In the genomic region with DNA sequence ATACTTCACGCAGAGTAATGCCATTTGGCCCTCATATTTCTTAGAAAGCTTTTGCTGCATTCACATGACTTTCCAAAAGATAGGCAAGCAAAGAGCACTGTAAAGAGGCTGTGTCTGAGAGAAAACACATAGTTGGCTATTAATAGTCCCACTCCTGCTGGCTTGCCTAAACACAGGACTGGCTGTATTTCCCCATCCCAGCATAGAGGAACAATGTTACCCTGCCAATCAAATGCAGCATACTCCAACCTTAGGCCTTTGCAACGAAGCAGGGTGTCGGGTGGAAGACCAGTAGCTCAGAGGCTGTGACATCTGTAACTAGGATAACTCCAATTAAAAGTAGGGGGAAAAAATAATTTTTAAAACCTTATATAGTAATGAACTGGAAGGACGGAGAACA, we compare ENCODE assay signal across 10 cellular contexts.
DNase-seq lines count a peak whose midpoint lies in the region; ATAC-seq and TF ChIP-seq lines count a peak whose summit lies in the region.
"Had no signal": no experiment of that assay in that cellular context is flagged by ENCODE, and none has a peak within 500 bp of the region (broad histone marks: within the 10 kb centered on the region; RNA-seq: fewer than 3 reads in every experiment).

No MANE protein-coding gene starts in this region.

- peaks cover 2% of the 10 kb centered on the region for H3K9me3 Mint-ChIP-seq in neural crest cell

- ATAC-seq in HG02571 (IDR thresholded peaks at IDR 0.05; ENCODE audit: unreplicated experiment) (no peak), GM18870 (IDR thresholded peaks at IDR 0.05; ENCODE audit: unreplicated experiment) (no peak)

- no peaks in the 10 kb centered on the region for H3K79me2 ChIP-seq in mesendoderm (ENCODE audit: control insufficient read depth, insufficient read depth, low read length)

- no peak overlapping the region for H3K18ac ChIP-seq in mesendoderm (ENCODE audit: low read length)

- H3K27ac Mint-ChIP-seq in neural crest cell (ENCODE audit: unreplicated experiment): no peak overlapping the region

- peak overlapping the region; percentile 65 for H3K4me3 Mint-ChIP-seq in neural crest cell

- no peak overlapping the region for H3K9ac ChIP-seq in mesendoderm (ENCODE audit: low read length)

- H3K4me1 Mint-ChIP-seq in neural crest cell: peaks cover 19% of the 10 kb centered on the region

- no peaks in the 10 kb centered on the region for H3K27me3 Mint-ChIP-seq in neural crest cell (ENCODE audit: low read depth)

- H3K27me3 ChIP-seq in mesendoderm (ENCODE audit: insufficient read depth, low read length, poor library complexity): no peaks in the 10 kb centered on the region

- H2BK5ac ChIP-seq in mesendoderm (ENCODE audit: low read length): no peak overlapping the region

- DNase-seq in AG10803 (ENCODE audit: low read depth) (peak; percentile 23), NCI-H82 (lab: John Stamatoyannopoulos, UW) (peak; percentile 35), fibroblast of villous mesenchyme (ENCODE audit: low read depth) (peak; percentile 64), neural crest cell (ENCODE audit: low read depth, low spot score) (peak; percentile 10), AML-193 (lab: John Stamatoyannopoulos, UW) (no peak), mesendoderm (no peak)
- DNase-seq: activated T-cell treated with anti-CD3 and anti-CD28 coated beads, Interleukin-2, amount 50 U/mL, for 1 hour; RPMI8226 had no signal

- WGBS in mesendoderm (ENCODE audit: extremely low coverage, insufficient coverage, low lambda C conversion rate): no CpG with 5 or more reads among the region's 4 CpGs

- no peak overlapping the region for H3K4ac ChIP-seq in mesendoderm (ENCODE audit: low read depth, low read length)

- H2AK5ac ChIP-seq in mesendoderm (ENCODE audit: low read length): no peak overlapping the region

- H3K4me2 ChIP-seq in mesendoderm (ENCODE audit: low read length): no peak overlapping the region

- no peak overlapping the region for H3K23ac ChIP-seq in mesendoderm (ENCODE audit: low read length)

- no peak overlapping the region for H4K8ac ChIP-seq in mesendoderm (ENCODE audit: low read depth, low read length)

- H3K56ac ChIP-seq in mesendoderm (ENCODE audit: low read length): no peak overlapping the region

- H3K79me1 ChIP-seq in mesendoderm (ENCODE audit: low read length): no peaks in the 10 kb centered on the region

- H3K36me3 Mint-ChIP-seq in neural crest cell (ENCODE audit: low read depth): no peaks in the 10 kb centered on the region

- no peaks in the 10 kb centered on the region for H3K36me3 ChIP-seq in mesendoderm (ENCODE audit: control insufficient read depth, insufficient read depth, low read length)

- H3K27ac ChIP-seq in mesendoderm (ENCODE audit: low read depth, low read length): no peak overlapping the region

- H2BK15ac ChIP-seq in mesendoderm (replicated peaks; ENCODE audit: low read depth): no peak overlapping the region

- H2BK120ac ChIP-seq in mesendoderm (ENCODE audit: low read depth, low read length): no peak overlapping the region

- no peak overlapping the region for H4K5ac ChIP-seq in mesendoderm (ENCODE audit: low read length)

- H3K4me3 ChIP-seq in AG10803 (ENCODE audit: low read length) (no peak overlapping the region), fibroblast of villous mesenchyme (ENCODE audit: low read depth, low read length) (no peak overlapping the region), mesendoderm (ENCODE audit: low read length) (no peak overlapping the region)

- TF ChIP-seq CTCF in AG10803 (conservative IDR thresholded peaks at IDR 0.05; ENCODE audit: low read length): no peak
- TF ChIP-seq CTCF in fibroblast of villous mesenchyme (IDR thresholded peaks at IDR 0.05; ENCODE audit: insufficient read depth, low read depth, low read length): no peak
- no peak for TF ChIP-seq CTCF in neural crest cell (conservative IDR thresholded peaks at IDR 0.05)

- no peaks in the 10 kb centered on the region for H3K4me1 ChIP-seq in mesendoderm (ENCODE audit: control insufficient read depth, low read depth, low read length)

Comparison
In these comparisons a context has a peak if more than half of its experiments do, and no peak if none do; other contexts are left out.
1. DNase-seq: peak in AG10803 (single experiment), NCI-H82 (single experiment), fibroblast of villous mesenchyme (single experiment) and neural crest cell (single experiment); none in AML-193 (0 of 2) and mesendoderm (single experiment).